ENCODE assay signal across 11 cellular contexts in genomic region chr20:50646483-50646996, GRCh38. TPM values are rescaled to one million over a fixed set of nuclear protein-coding genes. Genes with fewer than 3 reads are reported as not detected.
DNase-seq lines count a peak whose midpoint lies in the region; ATAC-seq and TF ChIP-seq lines count a peak whose summit lies in the region.
"Had no signal": no experiment of that assay in that cellular context is flagged by ENCODE, and none has a peak within 500 bp of the region (broad histone marks: within the 10 kb centered on the region; RNA-seq: fewer than 3 reads in every experiment).

No MANE protein-coding gene starts in this region.

- H3K27ac Mint-ChIP-seq in WTC11 (no peak overlapping the region), immature natural killer cell (no peak overlapping the region)

- H3K4me2 ChIP-seq in smooth muscle cell = no peak overlapping the region

- H4K20me1 ChIP-seq in smooth muscle cell (ENCODE audit: low read depth) = no peaks in the 10 kb centered on the region

- no peaks in the 10 kb centered on the region for H3K27me3 ChIP-seq in cardiac muscle cell
- no peaks in the 10 kb centered on the region for H3K27me3 ChIP-seq in smooth muscle cell (ENCODE audit: low read depth)
- H3K27me3 ChIP-seq in spleen (replicated peaks in 1 of 7) = no peaks in the 10 kb centered on the region
- H3K27me3 ChIP-seq: tibial artery had no signal

- H3K4me1 Mint-ChIP-seq in WTC11 (peaks cover 23% of the 10 kb centered on the region), immature natural killer cell (no peaks in the 10 kb centered on the region)

- intact Hi-C loops in spleen (cut with DNase I; ENCODE audit: low total_unique reads) = no loop called here

- H3K36me3 Mint-ChIP-seq in WTC11 (peaks cover 29% of the 10 kb centered on the region), immature natural killer cell (no peaks in the 10 kb centered on the region)

- CTCF ChIA-PET in WTC11 (lab: Charles Lee) = interaction anchor here (1.0 to 3.4 kb wide), 3 partner anchors 11 to 34 kb away, joined by 3 to 28 read pairs (median 23); no protein-coding TSS in a partner anchor

- H3K27me3 Mint-ChIP-seq in WTC11 (ENCODE audit: low read depth) (no peaks in the 10 kb centered on the region), immature natural killer cell (ENCODE audit: low read depth in 3 of 3) (peaks cover 0 to 11% (median 0%) of the 10 kb centered on the region in 3 donors)

- DNase-seq in WTC11 (ENCODE audit: low spot score) (no peak), cardiac muscle cell (ENCODE audit: low read depth in 1 of 2, low spot score in 1 of 2) (peak in 1 of 2 donors; percentile 78), smooth muscle cell (lab: John Stamatoyannopoulos, UW; ENCODE audit: unreplicated experiment) (no peak), T-helper 1 cell (no peak), spleen (no peak), immature natural killer cell (no peak), NCI-H1694 treated with DMSO at 0.1 percent for 48 hours (lab: John Stamatoyannopoulos, UW) (no peak)
- DNase-seq: activated CD4-positive, CD25-positive, alpha-beta regulatory T cell; NK-92 treated with Interleukin-12 subunit alpha and Interleukin-12 subunit beta, amount 100 ng/mL, for 24 hours; tibial artery had no signal

- no peak overlapping the region for H3K27ac ChIP-seq in cardiac muscle cell
- peak overlapping the region; percentile 68 for H3K27ac ChIP-seq in smooth muscle cell (ENCODE audit: low read depth)
- H3K27ac ChIP-seq in spleen = peak overlapping the region in 4 of 8 donors; percentile 60 to 74 (median 67)

- H3K4me3 ChIP-seq in cardiac muscle cell (no peak overlapping the region), smooth muscle cell (no peak overlapping the region), spleen (no peak overlapping the region)
- H3K4me3 ChIP-seq: tibial artery had no signal

- no peak for TF ChIP-seq POLR2A in spleen (IDR thresholded peaks at IDR 0.05)

- no peak for ATAC-seq in WTC11

- peaks cover 8% of the 10 kb centered on the region for H3K4me1 ChIP-seq in cardiac muscle cell (ENCODE audit: low read depth)
- no peaks in the 10 kb centered on the region for H3K4me1 ChIP-seq in smooth muscle cell (ENCODE audit: low read depth)
- H3K4me1 ChIP-seq in spleen = peaks cover 0 to 12% (median 6%) of the 10 kb centered on the region in 6 donors

- no peaks in the 10 kb centered on the region for H3K79me2 ChIP-seq in smooth muscle cell (ENCODE audit: low read depth)

- H3K9me3 ChIP-seq in cardiac muscle cell (ENCODE audit: low read depth) = no peaks in the 10 kb centered on the region
- H3K9me3 ChIP-seq in smooth muscle cell (replicated peaks; ENCODE audit: low read depth) = no peaks in the 10 kb centered on the region
- H3K9me3 ChIP-seq in spleen = peaks cover 0 to 11% (median 8%) of the 10 kb centered on the region in 8 donors
- H3K9me3 ChIP-seq: tibial artery had no signal

- no peak overlapping the region for H3K9ac ChIP-seq in smooth muscle cell (ENCODE audit: low read depth)

- no peak overlapping the region for H2AFZ ChIP-seq in smooth muscle cell (ENCODE audit: low read depth)

- peaks cover 19% of the 10 kb centered on the region for H3K9me3 Mint-ChIP-seq in WTC11
- no peaks in the 10 kb centered on the region for H3K9me3 Mint-ChIP-seq in immature natural killer cell

- H3F3A ChIP-seq in smooth muscle cell (ENCODE audit: low read depth) = peaks cover 18% of the 10 kb centered on the region

- TF ChIP-seq CTCF in GM12872 (IDR thresholded peaks at IDR 0.05; ENCODE audit: insufficient read depth, low read depth, low read length) (peak; percentile 33; the same call in 2 of the 3 replicates), WTC11 (IDR thresholded peaks at IDR 0.05) (peak; percentile 33; the same call in 1 of the 2 replicates), cardiac muscle cell (IDR thresholded peaks at IDR 0.05; ENCODE audit: low read depth, low read length) (peak; percentile 44), smooth muscle cell (IDR thresholded peaks at IDR 0.05; ENCODE audit: borderline replicate concordance, insufficient read depth, poor library complexity, severe bottlenecking) (peak; percentile 39), spleen (IDR thresholded peaks at IDR 0.05 in 8 of 11, conservative IDR thresholded peaks at IDR 0.05 in 3 of 11) (peak in 1 of 11 experiments; percentile 9)

- POLR2A ChIA-PET in WTC11 (lab: Charles Lee) = no interaction called here

- no peaks in the 10 kb centered on the region for H3K36me3 ChIP-seq in cardiac muscle cell
- H3K36me3 ChIP-seq in smooth muscle cell (ENCODE audit: low read depth) = no peaks in the 10 kb centered on the region
- no peaks in the 10 kb centered on the region for H3K36me3 ChIP-seq in spleen
- H3K36me3 ChIP-seq: tibial artery had no signal

- WGBS in smooth muscle cell (ENCODE audit: low lambda C conversion rate) = 71% methylated on average over 1 of the region's 1 CpG
- WGBS in spleen, 5 donors = 57 to 84% (median 67%) methylated on average over 1 of the region's 1 CpG

- H3K4me3 Mint-ChIP-seq in WTC11 = no peak overlapping the region
- no peak overlapping the region for H3K4me3 Mint-ChIP-seq in immature natural killer cell

TF ChIP-seq in WTC11, 78 proteins besides CTCF, POLR2A, EP300 and RAD21 (continues in another document):
- TF ChIP-seq ATF6 (CRISPR knock-in tag; IDR thresholded peaks at IDR 0.05) (no peak), SMAD4 (CRISPR knock-in tag; IDR thresholded peaks at IDR 0.05) (no peak), CBFB (CRISPR knock-in tag; IDR thresholded peaks at IDR 0.05; ENCODE audit: low read depth) (no peak), USF2 (CRISPR knock-in tag; IDR thresholded peaks at IDR 0.05) (no peak), USF1 (CRISPR knock-in tag; IDR thresholded peaks at IDR 0.05) (no peak), RORB (CRISPR knock-in tag; IDR thresholded peaks at IDR 0.05) (no peak), FOXP4 (CRISPR knock-in tag; IDR thresholded peaks at IDR 0.05) (no peak), NFATC4 (CRISPR knock-in tag; IDR thresholded peaks at IDR 0.05) (no peak)

RNA-seq across cellular contexts. Expression of gene RIPOR3, which starts 44.8 kb away (rescaled TPM):
- 5.4 to 6.5 TPM (median 6.0 TPM) in 3 replicates for total RNA-seq in WTC11 (2021)
- 3.0 and 3.8 TPM in 2 replicates for total RNA-seq in cardiac muscle cell
- 0.91 and 4.8 TPM in 2 replicates for polyA plus RNA-seq in cardiac muscle cell
- 0.18 and 0.40 TPM in 2 replicates for total RNA-seq in smooth muscle cell
- 1.2 and 4.9 TPM in 2 replicates for polyA plus RNA-seq in smooth muscle cell
- total RNA-seq in spleen = 10 to 100 TPM in 6 of 7 donors, 1 to 10 TPM in 1; 6.0 to 22.8 (median 13.5) TPM
- polyA plus RNA-seq in spleen = 10 to 100 TPM in 1 of 3 donors, 1 to 10 TPM in 2; 6.1 to 13.4 (median 6.8) TPM
- 1 to 10 TPM in 2 of 3 donors, under 1 TPM in 1; 0.41 to 1.2 (median 1.0) TPM for polyA plus RNA-seq in immature natural killer cell
